Comparison of ENCODE assay signal across 27 cellular contexts in the genomic region with DNA sequence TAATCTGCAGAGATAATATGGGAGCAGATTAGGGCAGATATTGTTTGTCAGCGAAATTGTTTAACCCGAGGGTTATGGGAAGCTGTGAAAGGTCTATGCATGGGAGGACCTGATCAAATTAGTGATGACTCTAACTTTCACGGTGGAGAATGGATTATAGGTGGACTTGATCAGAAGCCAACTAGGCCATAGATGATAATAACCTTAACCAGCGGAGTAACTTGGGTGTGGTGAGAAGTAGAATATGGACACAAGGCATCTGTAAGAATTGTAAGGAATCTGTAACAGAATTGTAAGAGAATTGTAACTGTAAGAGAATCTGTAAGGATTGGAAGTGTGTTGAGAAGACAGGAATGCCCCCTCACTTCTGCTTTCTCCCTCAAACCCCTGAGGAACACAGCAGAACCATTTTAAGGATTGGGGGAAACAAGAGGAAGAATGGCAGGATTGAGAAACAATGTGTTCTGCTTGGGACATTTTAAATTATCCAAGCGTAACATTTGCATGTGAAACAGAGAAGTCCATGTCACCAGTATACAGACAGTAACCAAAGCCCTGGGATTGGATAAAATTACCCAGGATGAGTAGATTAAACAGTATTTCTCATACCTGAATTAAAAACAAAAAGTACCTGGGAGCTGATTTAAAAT. TPM values are rescaled to one million over a fixed set of nuclear protein-coding genes. Genes with fewer than 3 reads are reported as not detected.
A peak's percentile ranks its signal among the peaks of the same experiment; 100 is the strongest.
DNase-seq lines count a peak whose midpoint lies in the region; ATAC-seq and TF ChIP-seq lines count a peak whose summit lies in the region.
"Had no signal": no experiment of that assay in that cellular context is flagged by ENCODE, and none has a peak within 500 bp of the region (broad histone marks: within the 10 kb centered on the region; RNA-seq: fewer than 3 reads in every experiment).

No MANE protein-coding gene starts in this region.

- H3K27ac Mint-ChIP-seq in activated CD4-positive, alpha-beta T cell treated with anti-CD3 and anti-CD28 coated beads, Interleukin-2, amount 10 ng/mL, durations not matched to agents 24 days and 14 days = no peak overlapping the region
- H3K27ac Mint-ChIP-seq: activated CD4-positive, alpha-beta T cell treated with anti-CD3 and anti-CD28 coated beads, Interleukin-2, amount 10 ng/mL, durations not matched to agents 7 days and 5 days; activated naive CD4-positive, alpha-beta T cell treated with anti-CD3 and anti-CD28 coated beads for 36 hours; T-helper 1 cell treated with Interleukin-12 subunit alpha and Interleukin-12 subunit beta and Interleukin-4 antibody, amounts not matched to agents 30 μg/mL and 1 μg/mL, for 36 hours had no signal

- peaks cover 3% of the 10 kb centered on the region for H3K4me1 Mint-ChIP-seq in activated CD4-positive, alpha-beta T cell treated with anti-CD3 and anti-CD28 coated beads, Interleukin-2, amount 10 ng/mL, durations not matched to agents 24 days and 14 days

- no peaks in the 10 kb centered on the region for H3K9me3 Mint-ChIP-seq in activated CD4-positive, alpha-beta T cell treated with anti-CD3 and anti-CD28 coated beads, Interleukin-2, amount 10 ng/mL, durations not matched to agents 24 days and 14 days
- H3K9me3 Mint-ChIP-seq: activated naive CD4-positive, alpha-beta T cell treated with anti-CD3 and anti-CD28 coated beads for 36 hours; neural crest cell had no signal

- H3K4me3 ChIP-seq in lower lobe of right lung (no peak overlapping the region), gastroesophageal sphincter (no peak overlapping the region), ovary (no peak overlapping the region)
- H3K4me3 ChIP-seq: BLaER1, GM12878, left ventricle myocardium inferior, Peyer's patch, stomach, tibial nerve had no signal

- WGBS in gastroesophageal sphincter (ENCODE audit: low coverage in 1 of 2), 2 donors = 79 to 96% methylated on average over 5 of the region's 5 CpGs
- 78 to 88% (median 87%) methylated on average over 5 of the region's 5 CpGs for WGBS in ovary, 3 donors

- H3K4me3 Mint-ChIP-seq in activated CD4-positive, alpha-beta T cell treated with anti-CD3 and anti-CD28 coated beads, Interleukin-2, amount 10 ng/mL, durations not matched to agents 24 days and 14 days = no peak overlapping the region
- H3K4me3 Mint-ChIP-seq: activated CD4-positive, alpha-beta T cell treated with anti-CD3 and anti-CD28 coated beads, Interleukin-2, amount 10 ng/mL, durations not matched to agents 7 days and 5 days; activated naive CD4-positive, alpha-beta T cell treated with anti-CD3 and anti-CD28 coated beads for 36 hours; neural crest cell; T-helper 1 cell treated with Interleukin-12 subunit alpha and Interleukin-12 subunit beta and Interleukin-4 antibody, amounts not matched to agents 30 μg/mL and 1 μg/mL, for 36 hours had no signal

- DNase-seq in activated CD4-positive, alpha-beta T cell treated with anti-CD3 and anti-CD28 coated beads, Interleukin-2, amount 10 ng/mL, durations not matched to agents 24 days and 14 days = peak; percentile 18
- DNase-seq in activated CD4-positive, alpha-beta T cell treated with anti-CD3 and anti-CD28 coated beads for 48 hours = no peak
- DNase-seq in SKM-1 (lab: John Stamatoyannopoulos, UW; ENCODE audit: unreplicated experiment) (peak; percentile 21), lower lobe of right lung (no peak), ovary (no peak), caudate nucleus (lab: John Stamatoyannopoulos, UW) (no peak)
- no peak for DNase-seq in activated effector memory CD4-positive, alpha-beta T cell treated with Interleukin-2 at 50 U/mL for 16 hours
- DNase-seq: activated CD4-positive, alpha-beta T cell treated with anti-CD3 and anti-CD28 coated beads, Interleukin-2, amount 10 ng/mL, durations not matched to agents 7 days and 5 days; activated naive CD4-positive, alpha-beta T cell treated with anti-CD3 and anti-CD28 coated beads for 36 hours; activated T-cell treated with anti-CD3 and anti-CD28 coated beads, Interleukin-2, amount 50 U/mL, for 48 hours; brain microvascular endothelial cell; effector CD8-positive, alpha-beta T cell; erythroblast; foreskin fibroblast; H7; left ventricle myocardium inferior; NCI-H1436; NCI-H2107; NCI-H510A; Peyer's patch; stomach had no signal

- no peaks in the 10 kb centered on the region for H3K9me3 ChIP-seq in lower lobe of right lung
- no peaks in the 10 kb centered on the region for H3K9me3 ChIP-seq in gastroesophageal sphincter
- H3K9me3 ChIP-seq in ovary = no peaks in the 10 kb centered on the region
- H3K9me3 ChIP-seq: BLaER1, left ventricle myocardium inferior, Peyer's patch, stomach, tibial nerve had no signal

- TF ChIP-seq POLR2A in gastroesophageal sphincter (IDR thresholded peaks at IDR 0.05) (no peak), ovary (IDR thresholded peaks at IDR 0.05) (no peak)

- H3K27me3 Mint-ChIP-seq in activated CD4-positive, alpha-beta T cell treated with anti-CD3 and anti-CD28 coated beads, Interleukin-2, amount 10 ng/mL, durations not matched to agents 24 days and 14 days = no peaks in the 10 kb centered on the region
- H3K27me3 Mint-ChIP-seq: activated CD4-positive, alpha-beta T cell treated with anti-CD3 and anti-CD28 coated beads, Interleukin-2, amount 10 ng/mL, durations not matched to agents 7 days and 5 days had no signal

- no peaks in the 10 kb centered on the region for H3K36me3 ChIP-seq in lower lobe of right lung
- no peaks in the 10 kb centered on the region for H3K36me3 ChIP-seq in gastroesophageal sphincter
- no peaks in the 10 kb centered on the region for H3K36me3 ChIP-seq in ovary
- H3K36me3 ChIP-seq: BLaER1, brain microvascular endothelial cell, left ventricle myocardium inferior, Peyer's patch, stomach, tibial nerve had no signal

- H3K27ac ChIP-seq in lower lobe of right lung (no peak overlapping the region), gastroesophageal sphincter (no peak overlapping the region), ovary (no peak overlapping the region), caudate nucleus (ENCODE audit: low read depth, low read length) (no peak overlapping the region)
- H3K27ac ChIP-seq: BLaER1, brain microvascular endothelial cell, left ventricle myocardium inferior, Peyer's patch, stomach, tibial nerve had no signal

- no peaks in the 10 kb centered on the region for H3K36me3 Mint-ChIP-seq in activated CD4-positive, alpha-beta T cell treated with anti-CD3 and anti-CD28 coated beads, Interleukin-2, amount 10 ng/mL, durations not matched to agents 24 days and 14 days (ENCODE audit: low read depth)

- H3K4me1 ChIP-seq in lower lobe of right lung (peaks cover 12% of the 10 kb centered on the region), gastroesophageal sphincter (no peaks in the 10 kb centered on the region), ovary (ENCODE audit: insufficient read depth) (no peaks in the 10 kb centered on the region)
- H3K4me1 ChIP-seq: left ventricle myocardium inferior, Peyer's patch, stomach, tibial nerve had no signal

- no peaks in the 10 kb centered on the region for H3K27me3 ChIP-seq in lower lobe of right lung (ENCODE audit: low read depth)
- H3K27me3 ChIP-seq in gastroesophageal sphincter = no peaks in the 10 kb centered on the region
- H3K27me3 ChIP-seq in ovary = no peaks in the 10 kb centered on the region
- H3K27me3 ChIP-seq: BLaER1, brain microvascular endothelial cell, Peyer's patch, stomach, tibial nerve had no signal

- ATAC-seq in lower lobe of right lung = peak; percentile 38 to 50
- no peak for ATAC-seq in gastroesophageal sphincter
- ATAC-seq: GM12878 had no signal

- TF ChIP-seq CTCF in lower lobe of right lung (IDR thresholded peaks at IDR 0.05) (no peak), gastroesophageal sphincter (IDR thresholded peaks at IDR 0.05) (no peak), ovary (IDR thresholded peaks at IDR 0.05) (no peak)

- TF ChIP-seq EP300 in gastroesophageal sphincter (IDR thresholded peaks at IDR 0.05) (no peak), ovary (IDR thresholded peaks at IDR 0.05) (no peak)

- intact Hi-C loops in activated CD4-positive, alpha-beta T cell treated with anti-CD3 and anti-CD28 coated beads, Interleukin-2, amount 10 ng/mL, durations not matched to agents 24 days and 14 days (cut with micrococcal nuclease) = no loop called here
- intact Hi-C loops in lower lobe of right lung (cut with DNase I) (no loop called here), ovary (cut with DNase I) (no loop called here)

RNA-seq across cellular contexts. Expression of a gene that starts 14.9 kb away (rescaled TPM):
- total RNA-seq in activated CD4-positive, alpha-beta T cell treated with anti-CD3 and anti-CD28 coated beads, Interleukin-2, amount 10 ng/mL, durations not matched to agents 24 days and 14 days = 33.4 and 37.1 TPM in 2 replicates
- 37.2 TPM for total RNA-seq in lower lobe of right lung
- 10 to 100 TPM in 1 of 4 donors, 1 to 10 TPM in 3; 7.1 to 14.6 (median 9.5) TPM for total RNA-seq in gastroesophageal sphincter
- 10 to 100 TPM; 15.0 to 33.5 (median 28.3) TPM for total RNA-seq in ovary
- 10 to 100 TPM in 1 of 2 donors, 1 to 10 TPM in 1; 9.1 to 12.0 TPM for polyA plus RNA-seq in ovary

Comparison
In these comparisons a context has a peak if more than half of its experiments do, and no peak if none do; other contexts are left out.
1. DNase-seq: peak in activated CD4-positive, alpha-beta T cell treated with anti-CD3 and anti-CD28 coated beads, Interleukin-2, amount 10 ng/mL, durations not matched to agents 24 days and 14 days (single experiment) and SKM-1 (single experiment); none in activated CD4-positive, alpha-beta T cell treated with anti-CD3 and anti-CD28 coated beads for 48 hours (single experiment), lower lobe of right lung (single experiment), activated effector memory CD4-positive, alpha-beta T cell treated with Interleukin-2 at 50 U/mL for 16 hours (single experiment), ovary (0 of 5) and caudate nucleus (0 of 61).